ENCODE assay signal across 8 cellular contexts in the genomic region with DNA sequence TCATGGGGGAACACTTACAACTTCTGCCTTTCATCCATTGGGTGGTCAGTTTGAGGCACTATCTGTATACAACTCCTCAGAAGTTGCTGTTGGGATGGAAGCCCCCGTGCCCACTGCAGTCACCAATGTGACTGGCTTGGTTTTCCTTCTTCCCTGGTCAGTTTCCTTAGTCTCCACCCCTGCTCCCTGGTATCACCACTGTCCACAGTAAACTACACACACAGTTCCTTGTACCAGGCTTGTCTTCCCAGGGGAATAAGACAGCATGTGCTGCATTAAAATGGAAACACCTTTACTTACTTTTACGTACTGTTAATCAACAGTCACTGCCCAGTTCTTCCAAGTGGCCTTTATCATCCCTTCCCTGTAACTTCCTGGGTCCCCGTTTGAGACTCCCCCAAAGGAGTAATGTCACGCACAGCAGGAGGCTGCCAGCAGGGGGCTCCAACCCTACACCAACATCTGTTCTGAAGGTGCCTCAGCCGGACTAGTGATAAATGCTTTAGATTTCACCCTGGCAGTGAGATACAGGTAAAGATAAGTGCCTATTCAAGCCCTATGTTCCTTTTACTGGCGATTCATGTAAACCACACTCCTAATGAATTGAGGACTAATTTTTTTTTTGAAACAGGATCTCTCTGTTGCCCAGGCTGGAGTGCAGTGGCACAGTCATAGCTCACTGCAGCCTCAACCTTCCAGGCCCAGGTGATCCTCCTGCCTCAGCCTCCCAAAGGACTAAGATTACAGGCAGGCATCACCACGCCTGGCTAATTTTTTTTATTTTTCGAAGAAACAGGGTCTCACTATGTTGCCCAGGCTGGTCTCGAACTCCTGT. TPM values are rescaled to one million over a fixed set of nuclear protein-coding genes. Genes with fewer than 3 reads are reported as not detected.
DNase-seq lines count a peak whose midpoint lies in the region; ATAC-seq and TF ChIP-seq lines count a peak whose summit lies in the region.

No MANE protein-coding gene starts in this region.

- no peak overlapping the region for H3K4me3 ChIP-seq in CD8-positive, alpha-beta memory T cell (ENCODE audit: low read length)
- H3K4me3 ChIP-seq in HAP-1, result no peak overlapping the region
- H3K4me3 ChIP-seq in Peyer's patch, result no peak overlapping the region
- H3K4me3 ChIP-seq in thyroid gland (replicated peaks in 1 of 3), result no peak overlapping the region

- no peaks in the 10 kb centered on the region for H3K27me3 ChIP-seq in CD8-positive, alpha-beta memory T cell (ENCODE audit: insufficient read depth, low read length, poor library complexity, severe bottlenecking)
- no peaks in the 10 kb centered on the region for H3K27me3 ChIP-seq in HAP-1 (ENCODE audit: low read depth)
- H3K27me3 ChIP-seq in Peyer's patch, result no peaks in the 10 kb centered on the region
- H3K27me3 ChIP-seq in thyroid gland, result no peaks in the 10 kb centered on the region

- no peak overlapping the region for H3K27ac ChIP-seq in CD8-positive, alpha-beta memory T cell (ENCODE audit: low read depth, low read length)
- H3K27ac ChIP-seq in Peyer's patch, result peak overlapping the region in 3 of 4 donors; percentile 26 to 79 (median 66)
- H3K27ac ChIP-seq in thyroid gland, result no peak overlapping the region

- CTCF ChIA-PET in CD8-positive, alpha-beta memory T cell (lab: Charles Lee), result interaction anchor here (0.6 to 1.4 kb wide), 3 partner anchors 52 to 260 kb away, joined by 3 read pairs; no protein-coding TSS in a partner anchor

- no peaks in the 10 kb centered on the region for H3K4me1 ChIP-seq in CD8-positive, alpha-beta memory T cell (ENCODE audit: insufficient read depth, low read length)
- H3K4me1 ChIP-seq in HAP-1 (no peaks in the 10 kb centered on the region), Peyer's patch (peaks cover 0 to 13% (median 7%) of the 10 kb centered on the region in 4 donors), thyroid gland (no peaks in the 10 kb centered on the region)

- peaks cover 0 to 2% (median 0%) of the 10 kb centered on the region in 5 donors for H3K9me3 Mint-ChIP-seq in CD8-positive, alpha-beta memory T cell
- no peaks in the 10 kb centered on the region for H3K9me3 Mint-ChIP-seq in osteocyte (ENCODE audit: unreplicated experiment)

- no peak overlapping the region for H3K4me3 Mint-ChIP-seq in CD8-positive, alpha-beta memory T cell
- H3K4me3 Mint-ChIP-seq in osteocyte (ENCODE audit: unreplicated experiment), result no peak overlapping the region

- peaks cover 4 to 6% (median 5%) of the 10 kb centered on the region in 3 donors for H3K4me1 Mint-ChIP-seq in CD8-positive, alpha-beta memory T cell
- no peaks in the 10 kb centered on the region for H3K4me1 Mint-ChIP-seq in osteocyte (ENCODE audit: unreplicated experiment)

- POLR2A ChIA-PET in CD8-positive, alpha-beta memory T cell (lab: Charles Lee), result no interaction called here

- no peak for ATAC-seq in GM18861 (IDR thresholded peaks at IDR 0.05; ENCODE audit: unreplicated experiment)

- H3K36me3 ChIP-seq in CD8-positive, alpha-beta memory T cell (ENCODE audit: insufficient read depth, low read length), result no peaks in the 10 kb centered on the region
- H3K36me3 ChIP-seq in HAP-1 (replicated peaks) (no peaks in the 10 kb centered on the region), Peyer's patch (no peaks in the 10 kb centered on the region), thyroid gland (no peaks in the 10 kb centered on the region)

- no peak overlapping the region for H3K27ac Mint-ChIP-seq in CD8-positive, alpha-beta memory T cell
- H3K27ac Mint-ChIP-seq in osteocyte (ENCODE audit: unreplicated experiment), result no peak overlapping the region

- H3K36me3 Mint-ChIP-seq in CD8-positive, alpha-beta memory T cell, result no peaks in the 10 kb centered on the region
- no peaks in the 10 kb centered on the region for H3K36me3 Mint-ChIP-seq in osteocyte (ENCODE audit: unreplicated experiment)

- intact Hi-C loops in thyroid gland (cut with DNase I), result no loop called here

- peak; percentile 58 to 95 (median 86) for TF ChIP-seq CTCF in Peyer's patch (IDR thresholded peaks at IDR 0.05)
- peak; percentile 55 for TF ChIP-seq CTCF in osteocyte (IDR thresholded peaks at IDR 0.05)
- peak; percentile 33 to 72 (median 63) for TF ChIP-seq CTCF in thyroid gland (IDR thresholded peaks at IDR 0.05)

- no peak for TF ChIP-seq POLR2A in Peyer's patch (IDR thresholded peaks at IDR 0.05)
- no peak for TF ChIP-seq POLR2A in thyroid gland (IDR thresholded peaks at IDR 0.05)

- peaks cover 1 to 6% of the 10 kb centered on the region in 2 donors for H3K27me3 Mint-ChIP-seq in CD8-positive, alpha-beta memory T cell
- peaks cover 6% of the 10 kb centered on the region for H3K27me3 Mint-ChIP-seq in osteocyte (ENCODE audit: unreplicated experiment)

- in situ Hi-C loops in HAP-1 (cut with MboI; ENCODE audit: low sequenced_read_pairs), result no loop called here

- no peaks in the 10 kb centered on the region for H3K9me3 ChIP-seq in CD8-positive, alpha-beta memory T cell (ENCODE audit: low read length)
- no peaks in the 10 kb centered on the region for H3K9me3 ChIP-seq in HAP-1
- H3K9me3 ChIP-seq in Peyer's patch, result no peaks in the 10 kb centered on the region
- H3K9me3 ChIP-seq in thyroid gland, result no peaks in the 10 kb centered on the region

- DNase-seq in CD8-positive, alpha-beta memory T cell, result peak; percentile 57 to 83 (median 64)
- DNase-seq in HAP-1 (ENCODE audit: low spot score in 2 of 2) (peak; percentile 19 to 83), Peyer's patch (peak; percentile 82 to 95 (median 85)), activated T-helper 1 cell treated with Interleukin-2 at 50 U/mL for 16 hours (ENCODE audit: low read depth) (peak; percentile 53), fibroblast of the conjunctiva (ENCODE audit: low read depth) (peak; percentile 17), osteocyte (ENCODE audit: extremely low spot score, unreplicated experiment) (no peak), thyroid gland (peak; percentile 66 to 69)

- 51 to 56% methylated on average over 9 of the region's 9 CpGs for WGBS in thyroid gland, 2 donors

RNA-seq across cellular contexts. Expression of a gene that starts 45.3 kb away (rescaled TPM):
- total RNA-seq in CD8-positive, alpha-beta memory T cell, result 1 to 10 TPM; 5.7 to 6.7 TPM
- polyA plus RNA-seq in CD8-positive, alpha-beta memory T cell, result 37.0 TPM
- 100 to 1,000 TPM in 1 of 4 donors, 10 to 100 TPM in 2, 1 to 10 TPM in 1; 5.8 to 111 (median 13.4) TPM for total RNA-seq in Peyer's patch
- 0.19 and 0.39 TPM in 2 replicates for total RNA-seq in osteocyte
- total RNA-seq in thyroid gland, result 10 to 100 TPM in 3 of 4 donors, 1 to 10 TPM in 1; 8.6 to 13.9 (median 12.0) TPM

Comparison
In these comparisons a context has a peak if more than half of its experiments do, and no peak if none do; other contexts are left out.
1. H3K27ac ChIP-seq: peak in Peyer's patch (3 of 4); none in CD8-positive, alpha-beta memory T cell (single experiment) and thyroid gland (0 of 3).
2. Peak in every context shown above with its lines, with median percentiles within 50 percentile points of each other: CTCF ChIP-seq.